Comparison of ENCODE assay signal across 8 cellular contexts in genomic region chr20:50731930-50732690, GRCh38. TPM values are rescaled to one million over a fixed set of nuclear protein-coding genes. Genes with fewer than 3 reads are reported as not detected.
DNase-seq lines count a peak whose midpoint lies in the region; ATAC-seq and TF ChIP-seq lines count a peak whose summit lies in the region.

No MANE protein-coding gene starts in this region.

- no peaks in the 10 kb centered on the region for H3K36me3 Mint-ChIP-seq in memory B cell

- 0 out of 2 replicates have a peak, but pooled peaks cover 3% of the 10 kb centered on the region for H3F3A ChIP-seq in MM.1S (ENCODE audit: insufficient read depth, low read length)

- H3K27me3 ChIP-seq in MM.1S (replicated peaks; ENCODE audit: insufficient read depth, low read length): no peaks in the 10 kb centered on the region

- H2AFZ ChIP-seq in MM.1S (ENCODE audit: low read length): peak overlapping the region; percentile 95

- DNase-seq in ELF-1 (ENCODE audit: low read depth, low spot score): peak; percentile 50
- peak; percentile 11 for DNase-seq in MM.1S
- DNase-seq in astrocyte of the hippocampus (ENCODE audit: low read depth, low spot score): peak; percentile 51
- DNase-seq in memory B cell (ENCODE audit: low spot score in 2 of 2): peak in 1 of 2 donors; percentile 15
- DNase-seq in GDM1 (lab: John Stamatoyannopoulos, UW): no peak

- no peaks in the 10 kb centered on the region for H3K9me2 ChIP-seq in MM.1S (replicated peaks; ENCODE audit: insufficient read depth, low read length)

- H3K79me2 ChIP-seq in MM.1S (ENCODE audit: low read length): peaks cover 44% of the 10 kb centered on the region

- no peaks in the 10 kb centered on the region for H3K9me3 Mint-ChIP-seq in memory B cell

- no peaks in the 10 kb centered on the region for H3K9me3 ChIP-seq in MM.1S (replicated peaks; ENCODE audit: insufficient read depth, low read length)

- H3K36me3 ChIP-seq in MM.1S (replicated peaks; ENCODE audit: insufficient read depth, low read length): no peaks in the 10 kb centered on the region
- H3K36me3 ChIP-seq in urinary bladder (ENCODE audit: insufficient read depth): no peaks in the 10 kb centered on the region

- 14% methylated on average over 29 of the region's 29 CpGs for WGBS in urinary bladder

- H3K27ac ChIP-seq in MM.1S (ENCODE audit: low read length) (peak overlapping the region; percentile 59; the same call in 1 of the 2 replicates), urinary bladder (ENCODE audit: low read depth) (peak overlapping the region; percentile 84)

- peaks cover 8% of the 10 kb centered on the region; the same call in 1 of the 2 replicates for H3K4me1 ChIP-seq in MM.1S (ENCODE audit: low read length)
- H3K4me1 ChIP-seq in urinary bladder (ENCODE audit: insufficient read depth): no peaks in the 10 kb centered on the region

- H3K4me3 Mint-ChIP-seq in memory B cell: peak overlapping the region; percentile 90

- peak overlapping the region; percentile 74 for H3K9ac ChIP-seq in MM.1S (ENCODE audit: low read length)

- no peak for TF ChIP-seq CTCF in MM.1S (IDR thresholded peaks at IDR 0.05; ENCODE audit: low read length)

- no peak overlapping the region for H3K27ac Mint-ChIP-seq in memory B cell

- peaks cover 8% of the 10 kb centered on the region for H3K4me1 Mint-ChIP-seq in memory B cell

- H3K4me2 ChIP-seq in MM.1S (ENCODE audit: low read depth, low read length): peak overlapping the region; percentile 98

- H3K4me3 ChIP-seq in MM.1S (ENCODE audit: low read length) (peak overlapping the region; percentile 87), urinary bladder (ENCODE audit: low read depth, low read length) (peak overlapping the region; percentile 85)

- H4K20me1 ChIP-seq in MM.1S (ENCODE audit: insufficient read depth, low read length): no peaks in the 10 kb centered on the region

- H3K27me3 Mint-ChIP-seq in memory B cell: no peaks in the 10 kb centered on the region

- ATAC-seq in memory B cell (ENCODE audit: low read depth): no peak
- ATAC-seq in HG03139 (IDR thresholded peaks at IDR 0.05; ENCODE audit: unreplicated experiment): no peak
- ATAC-seq in GM18873 (IDR thresholded peaks at IDR 0.05; ENCODE audit: low FRiP score, unreplicated experiment): no peak

RNA-seq across cellular contexts. Expression of gene PARD6B, which starts 0.7 kb away (rescaled TPM):
- 11.7 TPM for total RNA-seq in urinary bladder
- 0.52 TPM for polyA plus RNA-seq in urinary bladder

RNA-seq across cellular contexts. Expression of gene RIPOR3, which starts 40.8 kb away (rescaled TPM):
- total RNA-seq in urinary bladder: 8.2 TPM
- polyA plus RNA-seq in urinary bladder: 15.0 TPM
